8 cellular contexts compared by ENCODE assay signal in genomic region chr15:68276668-68277067, GRCh38. TPM values are rescaled to one million over a fixed set of nuclear protein-coding genes. Genes with fewer than 3 reads are reported as not detected.
DNase-seq lines count a peak whose midpoint lies in the region; ATAC-seq, FAIRE-seq and TF ChIP-seq lines count a peak whose summit lies in the region.

No MANE protein-coding gene starts in this region.

- peak overlapping the region; percentile 98 for H3K27ac Mint-ChIP-seq in stimulated activated naive CD8-positive, alpha-beta T cell treated with anti-CD3 and anti-CD28 coated beads, Interleukin-15, Interleukin-2, amounts not matched to agents 100 ng/mL and 50 ng/mL, for 24 hours

- H3K27me3 Mint-ChIP-seq in stimulated activated naive CD8-positive, alpha-beta T cell treated with anti-CD3 and anti-CD28 coated beads, Interleukin-15, Interleukin-2, amounts not matched to agents 100 ng/mL and 50 ng/mL, for 24 hours: no peaks in the 10 kb centered on the region

- no peak for ATAC-seq in stimulated activated naive CD8-positive, alpha-beta T cell treated with anti-CD3 and anti-CD28 coated beads, Interleukin-15, Interleukin-2, amounts not matched to agents 100 U/mL and 50 U/mL, for 24 hours
- ATAC-seq in HG03108 (IDR thresholded peaks at IDR 0.05; ENCODE audit: unreplicated experiment) (no peak), HG02938 (IDR thresholded peaks at IDR 0.05; ENCODE audit: unreplicated experiment) (no peak)

- TF ChIP-seq CTCF in bronchial epithelial cell (IDR thresholded peaks at IDR 0.05; ENCODE audit: insufficient read depth, low read length, severe bottlenecking): no peak

- peaks cover 25% of the 10 kb centered on the region for H3K36me3 Mint-ChIP-seq in stimulated activated naive CD8-positive, alpha-beta T cell treated with anti-CD3 and anti-CD28 coated beads, Interleukin-15, Interleukin-2, amounts not matched to agents 100 ng/mL and 50 ng/mL, for 24 hours (ENCODE audit: low read depth)

- no peak for FAIRE-seq in bronchial epithelial cell (lab: Jason Lieb, UNC)

- no peaks in the 10 kb centered on the region for H3K9me3 ChIP-seq in mucosa of rectum (ENCODE audit: control insufficient read depth in 2 of 2, low read length in 2 of 2)

- peak overlapping the region; percentile 92 for H3K4me3 ChIP-seq in bronchial epithelial cell (ENCODE audit: low read depth, low read length)
- H3K4me3 ChIP-seq in mucosa of rectum (ENCODE audit: low read length in 2 of 2): peak overlapping the region; percentile 88 to 97

- no peaks in the 10 kb centered on the region for H3K9me3 Mint-ChIP-seq in stimulated activated naive CD8-positive, alpha-beta T cell treated with anti-CD3 and anti-CD28 coated beads, Interleukin-15, Interleukin-2, amounts not matched to agents 100 ng/mL and 50 ng/mL, for 24 hours

- H3K36me3 ChIP-seq in bronchial epithelial cell (ENCODE audit: control insufficient read depth, insufficient read depth, low read length): no peaks in the 10 kb centered on the region
- H3K36me3 ChIP-seq in mucosa of rectum (ENCODE audit: control insufficient read depth in 2 of 2, insufficient read depth in 2 of 2, low read length in 2 of 2): peaks cover 0 to 8% of the 10 kb centered on the region in 2 donors

- H3K27me3 ChIP-seq in bronchial epithelial cell (ENCODE audit: control insufficient read depth, insufficient read depth, low read length) (no peaks in the 10 kb centered on the region), mucosa of rectum (ENCODE audit: control insufficient read depth in 2 of 2, insufficient read depth in 2 of 2, low read length in 2 of 2) (no peaks in the 10 kb centered on the region)

- H3K27ac ChIP-seq in mucosa of rectum (ENCODE audit: low read depth in 2 of 2, low read length in 2 of 2): peak overlapping the region; percentile 97 to 98

- no peak for DNase-seq in stimulated activated naive CD8-positive, alpha-beta T cell treated with anti-CD3 and anti-CD28 coated beads, Interleukin-15, Interleukin-2, amounts not matched to agents 100 U/mL and 50 U/mL, for 24 hours
- DNase-seq in bronchial epithelial cell (ENCODE audit: low read depth) (no peak), A172 (ENCODE audit: low spot score) (no peak), NCI-H82 (lab: John Stamatoyannopoulos, UW) (no peak)

- H3K4me1 Mint-ChIP-seq in stimulated activated naive CD8-positive, alpha-beta T cell treated with anti-CD3 and anti-CD28 coated beads, Interleukin-15, Interleukin-2, amounts not matched to agents 100 ng/mL and 50 ng/mL, for 24 hours (ENCODE audit: low read depth): peaks cover 59% of the 10 kb centered on the region

- peak overlapping the region; percentile 88 to 89 for H3K9ac ChIP-seq in mucosa of rectum (ENCODE audit: low read depth in 1 of 2, low read length in 2 of 2)

- H3K4me1 ChIP-seq in mucosa of rectum (ENCODE audit: control insufficient read depth in 2 of 2, insufficient read depth in 2 of 2, low read length in 2 of 2): peaks cover 25 to 33% of the 10 kb centered on the region in 2 donors

- H3K4me3 Mint-ChIP-seq in stimulated activated naive CD8-positive, alpha-beta T cell treated with anti-CD3 and anti-CD28 coated beads, Interleukin-15, Interleukin-2, amounts not matched to agents 100 ng/mL and 50 ng/mL, for 24 hours: peak overlapping the region; percentile 98

RNA-seq across cellular contexts. Expression of gene FEM1B, which starts 0.9 kb away (rescaled TPM):
- 73.5 and 94.2 TPM in 2 replicates for total RNA-seq in bronchial epithelial cell
- total RNA-seq in A172 (2014; rRNA removed; shearing (Covaris generic)): 24.7 and 26.9 TPM in 2 replicates

RNA-seq across cellular contexts. Expression of gene CLN6, which starts 47.1 kb away (rescaled TPM):
- total RNA-seq in bronchial epithelial cell: 6.1 and 8.2 TPM in 2 replicates
- 22.8 and 26.1 TPM in 2 replicates for total RNA-seq in A172 (2014; rRNA removed; shearing (Covaris generic))
